30 cellular contexts compared by ENCODE assay signal in genomic region chr14:33010495-33010894, GRCh38.
"Had no signal": no experiment of that assay in that cellular context is flagged by ENCODE, and none has a peak within 500 bp of the region (broad histone marks: within the 10 kb centered on the region; RNA-seq: fewer than 3 reads in every experiment).

No MANE protein-coding gene starts in this region.

- ATAC-seq: activated CD8-positive, alpha-beta T cell treated with anti-CD3 and anti-CD28 coated beads for 36 hours; activated naive CD4-positive, alpha-beta T cell treated with anti-CD3 and anti-CD28 coated beads, Interleukin-2, amount 50 U/mL, for 72 hours; activated T-cell treated with anti-CD3 and anti-CD28 coated beads, Interleukin-2, amount 50 U/mL, for 4 hours; activated T-cell treated with anti-CD3 and anti-CD28 coated beads, Interleukin-2, amount 50 U/mL, for 72 hours; activated T-helper 17 cell treated with anti-CD3 and anti-CD28 coated beads, Interleukin-2, amount 50 U/mL, for 72 hours had no signal

- H3K4me3 ChIP-seq: adrenal gland, cardiac muscle cell had no signal

- H3K27ac ChIP-seq: adrenal gland, cardiac muscle cell, VCaP had no signal

- H3K27me3 ChIP-seq: adrenal gland, cardiac muscle cell had no signal

- H3K36me3 ChIP-seq: adrenal gland, cardiac muscle cell had no signal

- H3K4me1 ChIP-seq: adrenal gland had no signal

- H3K9me3 ChIP-seq: adrenal gland had no signal

- DNase-seq: activated B cell treated with CpG ODN at 0.5 μM for 24 hours; activated CD4-positive, alpha-beta memory T cell treated with anti-CD3 and anti-CD28 coated beads for 36 hours; activated CD4-positive, alpha-beta T cell treated with anti-CD3 and anti-CD28 coated beads for 4 hours; activated CD4-positive, alpha-beta T cell treated with anti-CD3 and anti-CD28 coated beads, Interleukin-2, amount 10 ng/mL, durations not matched to agents 24 days and 14 days; activated CD4-positive, alpha-beta T cell treated with anti-CD3 and anti-CD28 coated beads, Interleukin-2, amount 50 U/mL, for 1 hour; activated CD4-positive, alpha-beta T cell treated with anti-CD3 and anti-CD28 coated beads, Interleukin-2, amount 50 U/mL, for 4 hours; activated CD4-positive, CD25-positive, alpha-beta regulatory T cell treated with anti-CD3 and anti-CD28 coated beads, Interleukin-2, amount 50 U/mL, for 72 hours; activated CD8-positive, alpha-beta memory T cell treated with anti-CD3 and anti-CD28 coated beads, Interleukin-2, amount 50 U/mL, for 4 hours; activated CD8-positive, alpha-beta T cell treated with anti-CD3 and anti-CD28 coated beads for 36 hours; activated effector memory CD4-positive, alpha-beta T cell treated with anti-CD3 and anti-CD28 coated beads, Interleukin-2, amount 50 U/mL, for 16 hours; activated gamma-delta T cell treated with Interleukin-2 at 50 U/mL for 16 hours; activated naive CD4-positive, alpha-beta T cell; activated naive CD4-positive, alpha-beta T cell treated with anti-CD3 and anti-CD28 coated beads for 36 hours; activated naive CD4-positive, alpha-beta T cell treated with anti-CD3 and anti-CD28 coated beads, Interleukin-2, amount 50 U/mL, for 16 hours; activated naive CD8-positive, alpha-beta T cell treated with anti-CD3 and anti-CD28 coated beads for 36 hours; activated T-cell treated with anti-CD3 and anti-CD28 coated beads for 4 hours; activated T-cell treated with anti-CD3 and anti-CD28 coated beads, Interleukin-2, amount 50 U/mL, for 1 hour; activated T-cell treated with anti-CD3 and anti-CD28 coated beads, Interleukin-2, amount 50 U/mL, for 4 hours; activated T-cell treated with anti-CD3 and anti-CD28 coated beads, Interleukin-2, amount 50 U/mL, for 72 hours; adrenal gland; amniotic stem cell; aorta; central memory CD4-positive, alpha-beta T cell; T-helper 1 cell; T-helper 2 cell; T-helper 9 cell had no signal
